Comparison of ENCODE assay signal across 9 cellular contexts in the genomic region with DNA sequence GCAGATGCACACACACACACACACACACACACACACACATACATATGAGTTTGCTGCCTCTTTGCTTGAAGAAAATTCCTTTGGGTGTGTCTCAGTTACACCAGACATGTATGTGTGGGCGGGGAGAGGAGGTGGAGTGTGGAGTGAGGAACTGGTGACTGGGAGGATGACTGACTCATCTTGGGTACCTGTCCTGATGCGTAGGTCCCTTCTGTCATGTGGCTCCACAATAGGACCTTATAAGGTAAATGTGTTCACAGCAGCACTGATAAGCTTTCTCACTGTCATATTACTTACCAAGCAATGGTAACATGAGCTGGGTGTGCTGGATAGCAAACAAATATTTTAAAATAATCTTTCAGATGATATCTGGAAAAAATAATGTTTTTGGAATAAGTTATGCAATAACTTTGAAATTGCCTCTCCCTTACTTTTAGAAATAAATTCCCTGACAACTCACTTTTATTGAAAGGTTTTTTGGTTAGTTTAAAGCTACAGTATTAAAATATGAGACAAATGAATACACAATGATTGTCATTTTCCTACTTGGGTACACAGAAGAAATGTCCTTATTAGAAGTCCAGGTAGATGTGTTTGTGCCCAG. TPM values are rescaled to one million over a fixed set of nuclear protein-coding genes. Genes with fewer than 3 reads are reported as not detected.
DNase-seq lines count a peak whose midpoint lies in the region; ATAC-seq and TF ChIP-seq lines count a peak whose summit lies in the region.
"Had no signal": no experiment of that assay in that cellular context is flagged by ENCODE, and none has a peak within 500 bp of the region (broad histone marks: within the 10 kb centered on the region; RNA-seq: fewer than 3 reads in every experiment).

No MANE protein-coding gene starts in this region.

- BruUV-seq in PC-3 (replicated peaks; lab: Mats Ljungman, UMichigan): no TSS peak

- no peak for TF ChIP-seq CTCF in PC-3 (conservative IDR thresholded peaks at IDR 0.05; ENCODE audit: low read depth, low read length)

- H3F3A ChIP-seq in PC-3 (ENCODE audit: low read length, unreplicated experiment): peaks cover 4% of the 10 kb centered on the region

- peaks cover 10% of the 10 kb centered on the region for H3K4me1 Mint-ChIP-seq in stimulated activated effector memory CD8-positive, alpha-beta T cell treated with anti-CD3 and anti-CD28 coated beads, Interleukin-12 subunit alpha, Interleukin-12 subunit beta, amount 100 ng/mL, for 72 hours

- peak overlapping the region; percentile 20 for H3K9ac ChIP-seq in PC-3 (ENCODE audit: low read length)

- POLR2A ChIA-PET in PC-3 (lab: Charles Lee; ENCODE audit: unreplicated experiment): no interaction called here

- no peak overlapping the region for H3K4me3 Mint-ChIP-seq in stimulated activated effector memory CD8-positive, alpha-beta T cell treated with anti-CD3 and anti-CD28 coated beads, Interleukin-12 subunit alpha, Interleukin-12 subunit beta, amount 100 ng/mL, for 72 hours

- H3K4me3 ChIP-seq in PC-3 (ENCODE audit: low read length): no peak overlapping the region
- H3K4me3 ChIP-seq: SJSA1 had no signal

- H3K27ac ChIP-seq in PC-3 (ENCODE audit: low read length): peak overlapping the region; percentile 74
- H3K27ac ChIP-seq in epithelial cell of prostate: peak overlapping the region; percentile 58
- H3K27ac ChIP-seq: SJSA1 had no signal

- no peaks in the 10 kb centered on the region for H3K79me2 ChIP-seq in PC-3 (ENCODE audit: low read length)

- no peaks in the 10 kb centered on the region for H3K9me3 Mint-ChIP-seq in stimulated activated effector memory CD8-positive, alpha-beta T cell treated with anti-CD3 and anti-CD28 coated beads, Interleukin-12 subunit alpha, Interleukin-12 subunit beta, amount 100 ng/mL, for 72 hours

- peak overlapping the region; percentile 16; the same call in 1 of the 2 replicates for H3K4me2 ChIP-seq in PC-3 (ENCODE audit: low read length)

- H3K36me3 Mint-ChIP-seq in stimulated activated effector memory CD8-positive, alpha-beta T cell treated with anti-CD3 and anti-CD28 coated beads, Interleukin-12 subunit alpha, Interleukin-12 subunit beta, amount 100 ng/mL, for 72 hours: no peaks in the 10 kb centered on the region

- H4K20me1 ChIP-seq in PC-3 (ENCODE audit: low read length): no peaks in the 10 kb centered on the region

- no peaks in the 10 kb centered on the region for H3K9me3 ChIP-seq in PC-3 (ENCODE audit: low read length)
- H3K9me3 ChIP-seq: SJSA1 had no signal

- no peaks in the 10 kb centered on the region for H3K36me3 ChIP-seq in PC-3 (ENCODE audit: low read depth, low read length)
- H3K36me3 ChIP-seq: SJSA1 had no signal

- H3K27ac Mint-ChIP-seq in stimulated activated effector memory CD8-positive, alpha-beta T cell treated with anti-CD3 and anti-CD28 coated beads, Interleukin-12 subunit alpha, Interleukin-12 subunit beta, amount 100 ng/mL, for 72 hours: no peak overlapping the region

- H2AFZ ChIP-seq in PC-3 (ENCODE audit: low read length): 0 out of 2 replicates have a peak overlapping the region, but pooled peaks have one; percentile 14

- intact Hi-C loops in PC-3 (cut with micrococcal nuclease): no loop called here

- no peak for DNase-seq in activated CD4-positive, CD25-positive, alpha-beta regulatory T cell (lab: John Stamatoyannopoulos, UW)
- peak; percentile 95 for DNase-seq in PC-3
- peak; percentile 99 for DNase-seq in epithelial cell of prostate (ENCODE audit: low read depth, low spot score)
- DNase-seq in stimulated activated effector memory CD8-positive, alpha-beta T cell treated with anti-CD3 and anti-CD28 coated beads, Interleukin-12 subunit alpha, Interleukin-12 subunit beta, amount 100 ng/mL, for 72 hours (ENCODE audit: low spot score in 2 of 2): no peak
- DNase-seq in NCI-H2171 treated with DMSO at 0.1 percent for 48 hours (lab: John Stamatoyannopoulos, UW): no peak
- no peak for DNase-seq in NCI-H446 (lab: John Stamatoyannopoulos, UW)

- no peaks in the 10 kb centered on the region for H3K27me3 ChIP-seq in PC-3 (ENCODE audit: low read length)
- H3K27me3 ChIP-seq: SJSA1 had no signal

- H3K9me2 ChIP-seq in PC-3 (replicated peaks; ENCODE audit: low read length): no peaks in the 10 kb centered on the region

- CTCF ChIA-PET in PC-3 (lab: Charles Lee): no interaction called here

- peak; percentile 97 to 100 for ATAC-seq in activated CD4-positive, CD25-positive, alpha-beta regulatory T cell treated with anti-CD3 and anti-CD28 coated beads, Interleukin-2, amount 50 U/mL, for 24 hours
- ATAC-seq in PC-3 (peak; percentile 84), GM19467 (IDR thresholded peaks at IDR 0.05; ENCODE audit: unreplicated experiment) (no peak)
- ATAC-seq in stimulated activated effector memory CD8-positive, alpha-beta T cell treated with anti-CD3 and anti-CD28 coated beads, Interleukin-12 subunit alpha, Interleukin-12 subunit beta, amount 100 ng/mL, for 72 hours: peak; percentile 96

- peaks cover 48% of the 10 kb centered on the region for H3K4me1 ChIP-seq in PC-3 (ENCODE audit: insufficient read depth, low read length)
- H3K4me1 ChIP-seq: SJSA1 had no signal

RNA-seq across cellular contexts. Expression of gene SLC9A2, which starts 45.2 kb away (rescaled TPM):
- total RNA-seq in PC-3 (2014; rRNA removed): 7.1 and 8.8 TPM in 2 replicates

Comparison
In these comparisons a context has a peak if more than half of its experiments do, and no peak if none do; other contexts are left out.
1. DNase-seq: peak in PC-3 (single experiment) and epithelial cell of prostate (single experiment); none in activated CD4-positive, CD25-positive, alpha-beta regulatory T cell (0 of 4), stimulated activated effector memory CD8-positive, alpha-beta T cell treated with anti-CD3 and anti-CD28 coated beads, Interleukin-12 subunit alpha, Interleukin-12 subunit beta, amount 100 ng/mL, for 72 hours (0 of 2), NCI-H2171 treated with DMSO at 0.1 percent for 48 hours (single experiment) and NCI-H446 (0 of 2).